In the genomic region with DNA sequence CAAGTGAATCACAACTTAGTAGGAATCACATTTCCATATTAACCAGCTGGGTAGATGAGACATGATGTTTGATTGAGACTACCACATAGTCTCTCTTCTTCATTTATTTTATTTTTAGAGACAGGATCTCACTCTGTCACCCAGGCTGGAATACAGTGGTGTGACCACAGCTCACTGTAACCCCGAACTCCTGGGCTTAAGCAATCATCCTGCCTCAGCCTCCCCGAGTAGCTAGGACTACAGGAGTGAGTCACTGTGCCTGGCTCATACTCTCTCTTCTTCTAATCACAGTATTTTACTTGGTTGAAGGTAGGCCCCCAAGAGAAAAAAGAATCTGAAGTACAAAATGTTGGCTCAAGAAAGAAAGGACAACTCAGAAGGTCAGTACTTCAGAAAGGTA, we compare ENCODE assay signal across 13 cellular contexts.
A peak's percentile ranks its signal among the peaks of the same experiment; 100 is the strongest.
DNase-seq lines count a peak whose midpoint lies in the region; ATAC-seq and TF ChIP-seq lines count a peak whose summit lies in the region.
"Had no signal": no experiment of that assay in that cellular context is flagged by ENCODE, and none has a peak within 500 bp of the region (broad histone marks: within the 10 kb centered on the region; RNA-seq: fewer than 3 reads in every experiment).

No MANE protein-coding gene starts in this region.

- POLR2A ChIA-PET in AG04450 (lab: Yijun Ruan, JAX): no interaction called here

- H3K27me3 Mint-ChIP-seq in activated T-cell treated with anti-CD3 and anti-CD28 coated beads, Interleukin-2, amount 50 U/mL, for 4 hours (ENCODE audit: low read depth): no peaks in the 10 kb centered on the region

- H3K36me3 ChIP-seq in effector memory CD4-positive, alpha-beta T cell (ENCODE audit: control insufficient read depth, insufficient read depth, low read length): no peaks in the 10 kb centered on the region

- peaks cover 20% of the 10 kb centered on the region for H3K4me1 ChIP-seq in effector memory CD4-positive, alpha-beta T cell (ENCODE audit: control insufficient read depth, insufficient read depth, low read length, poor library complexity, severe bottlenecking)
- H3K4me1 ChIP-seq: Caco-2, suprapubic skin had no signal

- H3K9me3 ChIP-seq in AG04450 (ENCODE audit: control insufficient read depth, insufficient read depth, low read length): no peaks in the 10 kb centered on the region
- no peaks in the 10 kb centered on the region for H3K9me3 ChIP-seq in effector memory CD4-positive, alpha-beta T cell (ENCODE audit: control insufficient read depth, low read length)
- H3K9me3 ChIP-seq: Caco-2, suprapubic skin had no signal

- H3K36me3 Mint-ChIP-seq in activated T-cell treated with anti-CD3 and anti-CD28 coated beads, Interleukin-2, amount 50 U/mL, for 4 hours (ENCODE audit: insufficient read depth): peaks cover 21% of the 10 kb centered on the region

- peaks cover 2% of the 10 kb centered on the region for H3K9me3 Mint-ChIP-seq in activated T-cell treated with anti-CD3 and anti-CD28 coated beads, Interleukin-2, amount 50 U/mL, for 4 hours

- no peaks in the 10 kb centered on the region for H3K27me3 ChIP-seq in AG04450 (ENCODE audit: control insufficient read depth, insufficient read depth, low read length)
- H3K27me3 ChIP-seq in effector memory CD4-positive, alpha-beta T cell (replicated peaks; ENCODE audit: control insufficient read depth, insufficient read depth, low read length, poor library complexity, severe bottlenecking): no peaks in the 10 kb centered on the region
- H3K27me3 ChIP-seq: suprapubic skin had no signal

- peak overlapping the region; percentile 25 for H3K27ac ChIP-seq in AG04450 (ENCODE audit: low read depth, low read length)
- no peak overlapping the region for H3K27ac ChIP-seq in effector memory CD4-positive, alpha-beta T cell (ENCODE audit: insufficient read depth, low read length, poor library complexity, severe bottlenecking)
- H3K27ac ChIP-seq: suprapubic skin had no signal

- H3K4me3 Mint-ChIP-seq in activated T-cell treated with anti-CD3 and anti-CD28 coated beads, Interleukin-2, amount 50 U/mL, for 4 hours: no peak overlapping the region

- DNase-seq in AG04450 (ENCODE audit: low read depth, low spot score): no peak
- peak; percentile 48 for DNase-seq in EL
- DNase-seq in activated T-cell treated with anti-CD3 and anti-CD28 coated beads, Interleukin-2, amount 50 U/mL, for 4 hours: no peak
- DNase-seq in kidney tubule cell (ENCODE audit: low spot score): peak; percentile 47
- no peak for DNase-seq in ureter (ENCODE audit: low spot score)
- no peak for DNase-seq in A172 (ENCODE audit: low spot score)
- DNase-seq in effector memory CD4-positive, alpha-beta T cell: no peak
- no peak for DNase-seq in HT-29 (ENCODE audit: low spot score)
- DNase-seq: amygdala, Caco-2, islet precursor cell, NCI-H2227 treated with DMSO at 0.1 percent for 48 hours had no signal

- peaks cover 58% of the 10 kb centered on the region for H3K4me1 Mint-ChIP-seq in activated T-cell treated with anti-CD3 and anti-CD28 coated beads, Interleukin-2, amount 50 U/mL, for 4 hours (ENCODE audit: low read depth)

- TF ChIP-seq CTCF in AG04450 (IDR thresholded peaks at IDR 0.05; ENCODE audit: low read depth, low read length): no peak

- CTCF ChIA-PET in AG04450 (lab: Charles Lee): interaction anchor here (1.3 to 2.6 kb wide), 2 partner anchors 13 to 297 kb away, joined by 3 to 11 read pairs; no protein-coding TSS in a partner anchor

- peak; percentile 50 to 71 for ATAC-seq in activated T-cell treated with anti-CD3 and anti-CD28 coated beads, Interleukin-2, amount 50 U/mL, for 4 hours

- no peak overlapping the region for H3K4me3 ChIP-seq in AG04450 (ENCODE audit: low read depth, low read length)
- no peak overlapping the region for H3K4me3 ChIP-seq in effector memory CD4-positive, alpha-beta T cell (ENCODE audit: insufficient read depth, low read depth, low read length, poor library complexity, severe bottlenecking)
- H3K4me3 ChIP-seq: suprapubic skin had no signal

Comparison
In these comparisons a context has a peak if more than half of its experiments do, and no peak if none do; other contexts are left out.
1. DNase-seq: peak in EL (single experiment) and kidney tubule cell (single experiment); none in AG04450 (single experiment), activated T-cell treated with anti-CD3 and anti-CD28 coated beads, Interleukin-2, amount 50 U/mL, for 4 hours (single experiment), ureter (single experiment), A172 (single experiment), effector memory CD4-positive, alpha-beta T cell (0 of 3) and HT-29 (single experiment).